Comparison of ENCODE assay signal across 23 cellular contexts in the genomic region with DNA sequence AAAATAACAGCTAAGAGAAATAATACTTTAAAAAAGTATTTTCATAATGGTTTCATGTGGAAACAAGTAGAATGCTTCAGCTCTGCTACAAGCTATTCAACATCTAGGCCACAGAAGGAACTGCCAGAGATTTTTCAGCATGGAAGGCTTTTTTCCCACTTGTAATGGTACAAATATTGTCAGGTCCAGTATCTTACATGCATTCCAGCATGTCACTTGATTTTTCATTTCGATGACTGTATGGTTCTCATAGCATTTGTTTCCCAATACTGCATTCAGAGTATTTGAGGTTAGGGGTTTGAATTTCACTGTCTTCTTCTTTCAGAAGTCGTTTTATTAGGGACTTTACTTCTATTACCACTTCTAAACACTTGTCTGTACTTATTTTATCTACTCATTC.
"Had no signal": no experiment of that assay in that cellular context is flagged by ENCODE, and none has a peak within 500 bp of the region (broad histone marks: within the 10 kb centered on the region; RNA-seq: fewer than 3 reads in every experiment).

No MANE protein-coding gene starts in this region.

- ATAC-seq: activated CD8-positive, alpha-beta memory T cell treated with anti-CD3 and anti-CD28 coated beads, Interleukin-2, amount 10 ng/mL, durations not matched to agents 7 days and 5 days; T-helper 17 cell had no signal

- H3K4me3 ChIP-seq: breast epithelium, Peyer's patch had no signal

- H3K27ac ChIP-seq: breast epithelium, Peyer's patch had no signal

- H3K9me3 Mint-ChIP-seq: activated naive CD4-positive, alpha-beta T cell treated with anti-CD3 and anti-CD28 coated beads, Interleukin-2, amount 50 U/mL, for 24 hours had no signal

- H3K36me3 ChIP-seq: breast epithelium, Peyer's patch had no signal

- DNase-seq: activated B cell treated with CpG ODN at 0.5 μM for 24 hours; activated CD4-positive, alpha-beta T cell treated with anti-CD3 and anti-CD28 coated beads for 1 hour; activated CD4-positive, alpha-beta T cell treated with anti-CD3 and anti-CD28 coated beads, Interleukin-2, amount 10 ng/mL, durations not matched to agents 24 days and 14 days; activated CD4-positive, alpha-beta T cell treated with anti-CD3 and anti-CD28 coated beads, Interleukin-2, amount 50 U/mL, for 48 hours; activated CD8-positive, alpha-beta memory T cell treated with anti-CD3 and anti-CD28 coated beads, Interleukin-2, amount 10 ng/mL, durations not matched to agents 7 days and 5 days; activated effector memory CD4-positive, alpha-beta T cell treated with Interleukin-2 at 50 U/mL for 16 hours; activated naive CD4-positive, alpha-beta T cell; activated T-cell treated with anti-CD3 and anti-CD28 coated beads, Interleukin-2, amount 50 U/mL, for 24 hours; caudate nucleus; Karpas-422; MM.1S; NCI-H1436; NCI-H187; NCI-H2081; NCI-H446; NCI-H524; Peyer's patch; SHP77 treated with DMSO at 0.1 percent for 48 hours; T-helper 17 cell; T1000 had no signal

- H3K4me3 Mint-ChIP-seq: activated B cell treated with CpG ODN at 0.5 μM for 24 hours; activated CD4-positive, alpha-beta T cell treated with anti-CD3 and anti-CD28 coated beads, Interleukin-2, amount 10 ng/mL, durations not matched to agents 24 days and 14 days; activated CD8-positive, alpha-beta memory T cell treated with anti-CD3 and anti-CD28 coated beads, Interleukin-2, amount 10 ng/mL, durations not matched to agents 7 days and 5 days; activated naive CD4-positive, alpha-beta T cell treated with anti-CD3 and anti-CD28 coated beads, Interleukin-2, amount 50 U/mL, for 24 hours; activated T-cell treated with anti-CD3 and anti-CD28 coated beads, Interleukin-2, amount 50 U/mL, for 24 hours; activated T-helper 1 cell treated with anti-CD3 and anti-CD28 coated beads, Interleukin-12 subunit alpha, Interleukin-12 subunit beta, Interleukin-2, Interleukin-4 antibody, amounts not matched to agents 30 ng/mL and 10 ng/mL and 1 ng/mL, durations not matched to agents 14 hours and 24 hours and 36 hours; T-helper 17 cell had no signal

- H3K27me3 Mint-ChIP-seq: activated B cell treated with CpG ODN at 0.5 μM for 24 hours; activated CD4-positive, alpha-beta T cell treated with anti-CD3 and anti-CD28 coated beads, Interleukin-2, amount 10 ng/mL, durations not matched to agents 24 days and 14 days; activated CD8-positive, alpha-beta memory T cell treated with anti-CD3 and anti-CD28 coated beads, Interleukin-2, amount 10 ng/mL, durations not matched to agents 7 days and 5 days; activated naive CD4-positive, alpha-beta T cell treated with anti-CD3 and anti-CD28 coated beads, Interleukin-2, amount 50 U/mL, for 24 hours; activated T-cell treated with anti-CD3 and anti-CD28 coated beads, Interleukin-2, amount 50 U/mL, for 24 hours; T-helper 17 cell had no signal

- H3K27ac Mint-ChIP-seq: activated B cell treated with CpG ODN at 0.5 μM for 24 hours; activated CD4-positive, alpha-beta T cell treated with anti-CD3 and anti-CD28 coated beads, Interleukin-2, amount 10 ng/mL, durations not matched to agents 24 days and 14 days; activated CD8-positive, alpha-beta memory T cell treated with anti-CD3 and anti-CD28 coated beads, Interleukin-2, amount 10 ng/mL, durations not matched to agents 7 days and 5 days; activated naive CD4-positive, alpha-beta T cell treated with anti-CD3 and anti-CD28 coated beads, Interleukin-2, amount 50 U/mL, for 24 hours; activated T-cell treated with anti-CD3 and anti-CD28 coated beads, Interleukin-2, amount 50 U/mL, for 24 hours; activated T-helper 1 cell treated with anti-CD3 and anti-CD28 coated beads, Interleukin-12 subunit alpha, Interleukin-12 subunit beta, Interleukin-2, Interleukin-4 antibody, amounts not matched to agents 30 ng/mL and 10 ng/mL and 1 ng/mL, durations not matched to agents 14 hours and 24 hours and 36 hours; T-helper 17 cell had no signal

- H3K36me3 Mint-ChIP-seq: activated CD8-positive, alpha-beta memory T cell treated with anti-CD3 and anti-CD28 coated beads, Interleukin-2, amount 10 ng/mL, durations not matched to agents 7 days and 5 days; activated naive CD4-positive, alpha-beta T cell treated with anti-CD3 and anti-CD28 coated beads, Interleukin-2, amount 50 U/mL, for 24 hours had no signal

- H3K4me1 Mint-ChIP-seq: activated B cell treated with CpG ODN at 0.5 μM for 24 hours; activated CD4-positive, alpha-beta T cell treated with anti-CD3 and anti-CD28 coated beads, Interleukin-2, amount 10 ng/mL, durations not matched to agents 24 days and 14 days; activated CD8-positive, alpha-beta memory T cell treated with anti-CD3 and anti-CD28 coated beads, Interleukin-2, amount 10 ng/mL, durations not matched to agents 7 days and 5 days; activated naive CD4-positive, alpha-beta T cell treated with anti-CD3 and anti-CD28 coated beads, Interleukin-2, amount 50 U/mL, for 24 hours; T-helper 17 cell had no signal
